In genomic region chr20:32575227-32575581, GRCh38 we compare ENCODE assay signal across 18 cellular contexts. TPM values are rescaled to one million over a fixed set of nuclear protein-coding genes. Genes with fewer than 3 reads are reported as not detected.
DNase-seq lines count a peak whose midpoint lies in the region; ATAC-seq and TF ChIP-seq lines count a peak whose summit lies in the region.
"Had no signal": no experiment of that assay in that cellular context is flagged by ENCODE, and none has a peak within 500 bp of the region (broad histone marks: within the 10 kb centered on the region; RNA-seq: fewer than 3 reads in every experiment).

No MANE protein-coding gene starts in this region.

- no peak overlapping the region for H3K9ac ChIP-seq in Loucy (ENCODE audit: low read depth, low read length, poor library complexity, severe bottlenecking)

- H3K79me2 ChIP-seq in Loucy (ENCODE audit: insufficient read depth, low read length) = peaks cover 99% of the 10 kb centered on the region

- DNase-seq in cardiac muscle cell (ENCODE audit: low read depth in 1 of 2, low spot score in 1 of 2) = no peak
- no peak for DNase-seq in left cardiac atrium
- DNase-seq in effector memory CD4-positive, alpha-beta T cell = no peak
- no peak for DNase-seq in coronary artery (ENCODE audit: low spot score)
- no peak for DNase-seq in T-helper 9 cell
- DNase-seq: COR-L47, DMS153, KG1, NCI-H1048, NCI-H1436 treated with DMSO at 0.1 percent for 48 hours, NCI-H2081, NCI-H748 treated with DMSO at 0.1 percent for 48 hours, SJCRH30 had no signal

- H3K4me1 ChIP-seq in cardiac muscle cell (ENCODE audit: low read depth) (peaks cover 15% of the 10 kb centered on the region), Loucy (ENCODE audit: insufficient read depth, low read length, poor library complexity, severe bottlenecking) (peaks cover 50% of the 10 kb centered on the region)
- peaks cover 57% of the 10 kb centered on the region for H3K4me1 ChIP-seq in effector memory CD4-positive, alpha-beta T cell (ENCODE audit: control insufficient read depth, insufficient read depth, low read length, poor library complexity, severe bottlenecking)
- H3K4me1 ChIP-seq: HAP-1, SJCRH30 had no signal

- peaks cover 85% of the 10 kb centered on the region for H4K20me1 ChIP-seq in Loucy (ENCODE audit: insufficient read depth, low read length, poor library complexity, severe bottlenecking)

- no peaks in the 10 kb centered on the region for H3K27me3 ChIP-seq in cardiac muscle cell
- no peaks in the 10 kb centered on the region for H3K27me3 ChIP-seq in Loucy (ENCODE audit: insufficient read depth, low read length, poor library complexity, severe bottlenecking)
- H3K27me3 ChIP-seq in effector memory CD4-positive, alpha-beta T cell (replicated peaks; ENCODE audit: control insufficient read depth, insufficient read depth, low read length, poor library complexity, severe bottlenecking) = no peaks in the 10 kb centered on the region

- H3K9me3 ChIP-seq in cardiac muscle cell (ENCODE audit: low read depth) = no peaks in the 10 kb centered on the region
- no peaks in the 10 kb centered on the region for H3K9me3 ChIP-seq in Loucy (ENCODE audit: insufficient read depth, low read depth, low read length)
- no peaks in the 10 kb centered on the region for H3K9me3 ChIP-seq in effector memory CD4-positive, alpha-beta T cell (ENCODE audit: control insufficient read depth, low read length)
- H3K9me3 ChIP-seq: HAP-1, SJCRH30 had no signal

- H3F3A ChIP-seq in Loucy (ENCODE audit: low read depth) = no peaks in the 10 kb centered on the region

- H3K36me3 ChIP-seq in cardiac muscle cell (no peaks in the 10 kb centered on the region), Loucy (ENCODE audit: insufficient read depth, low read length) (peaks cover 10% of the 10 kb centered on the region; the same call in 1 of the 2 replicates)
- H3K36me3 ChIP-seq in effector memory CD4-positive, alpha-beta T cell (ENCODE audit: control insufficient read depth, insufficient read depth, low read length) = peaks cover 2% of the 10 kb centered on the region
- H3K36me3 ChIP-seq: HAP-1, SJCRH30 had no signal

- H3K27ac ChIP-seq in cardiac muscle cell (peak overlapping the region; percentile 21), temporal lobe (ENCODE audit: low read depth, low read length) (peak overlapping the region; percentile 27), coronary artery (no peak overlapping the region)
- H3K27ac ChIP-seq in effector memory CD4-positive, alpha-beta T cell (ENCODE audit: insufficient read depth, low read length, poor library complexity, severe bottlenecking) = peak overlapping the region; percentile 14
- H3K27ac ChIP-seq: RWPE1, SJCRH30 had no signal

- no peak for TF ChIP-seq CTCF in cardiac muscle cell (IDR thresholded peaks at IDR 0.05; ENCODE audit: low read depth, low read length)
- no peak for TF ChIP-seq CTCF in Loucy (conservative IDR thresholded peaks at IDR 0.05; ENCODE audit: low read length)
- TF ChIP-seq CTCF in coronary artery (IDR thresholded peaks at IDR 0.05) = no peak

- no peak overlapping the region for H2AFZ ChIP-seq in Loucy (ENCODE audit: low read length)

- intact Hi-C loops in left cardiac atrium (cut with DNase I) = no loop called here

- no peaks in the 10 kb centered on the region for H3K9me2 ChIP-seq in Loucy (replicated peaks; ENCODE audit: low read depth, low read length)

- peak overlapping the region; percentile 17 for H3K4me2 ChIP-seq in Loucy (ENCODE audit: low read depth, low read length, poor library complexity, severe bottlenecking)

- ATAC-seq in left cardiac atrium (no peak), HG02623 (IDR thresholded peaks at IDR 0.05; ENCODE audit: unreplicated experiment) (no peak)

- no peak overlapping the region for H3K4me3 ChIP-seq in cardiac muscle cell
- no peak overlapping the region for H3K4me3 ChIP-seq in Loucy (ENCODE audit: low read length, poor library complexity, severe bottlenecking)
- no peak overlapping the region for H3K4me3 ChIP-seq in effector memory CD4-positive, alpha-beta T cell (ENCODE audit: insufficient read depth, low read depth, low read length, poor library complexity, severe bottlenecking)
- H3K4me3 ChIP-seq in coronary artery = no peak overlapping the region
- H3K4me3 ChIP-seq: HAP-1, SJCRH30 had no signal

RNA-seq across cellular contexts. Expression of gene NOL4L, which starts 9.9 kb away (rescaled TPM):
- total RNA-seq in cardiac muscle cell = 34.9 and 42.9 TPM in 2 replicates
- 24.6 and 29.9 TPM in 2 replicates for polyA plus RNA-seq in cardiac muscle cell
- 1 to 10 TPM; 8.5 to 9.7 TPM for total RNA-seq in left cardiac atrium
- total RNA-seq in temporal lobe = 23.1 TPM

Comparison
In these comparisons a context has a peak if more than half of its experiments do, and no peak if none do; other contexts are left out.
1. H3K27ac ChIP-seq: peak in cardiac muscle cell (single experiment), effector memory CD4-positive, alpha-beta T cell (single experiment) and temporal lobe (single experiment); none in coronary artery (0 of 2).